Comparison of ENCODE assay signal across 8 cellular contexts in genomic region chr4:151099976-151100417, GRCh38. TPM values are rescaled to one million over a fixed set of nuclear protein-coding genes. Genes with fewer than 3 reads are reported as not detected.
A peak's percentile ranks its signal among the peaks of the same experiment; 100 is the strongest.
DNase-seq lines count a peak whose midpoint lies in the region; ATAC-seq and TF ChIP-seq lines count a peak whose summit lies in the region.

No MANE protein-coding gene starts in this region.

- H3K27ac Mint-ChIP-seq in Caco-2 (ENCODE audit: unreplicated experiment), result peak overlapping the region; percentile 98
- peak overlapping the region; percentile 99 for H3K27ac Mint-ChIP-seq in activated CD8-positive, alpha-beta T cell treated with anti-CD3 and anti-CD28 coated beads, Interleukin-2, amount 10 ng/mL, durations not matched to agents 7 days and 5 days

- peak overlapping the region; percentile 81 for H3K14ac ChIP-seq in trophoblast cell (ENCODE audit: low read length)

- H2AK5ac ChIP-seq in trophoblast cell (ENCODE audit: low read length), result peak overlapping the region; percentile 28

- CTCF ChIA-PET in Caco-2 (lab: Charles Lee), result interaction anchor here (0.6 kb wide), 1 partner anchor 44 kb away, joined by 3 read pairs; no protein-coding TSS in a partner anchor
- CTCF ChIA-PET in activated CD8-positive, alpha-beta T cell treated with anti-CD3 and anti-CD28 coated beads, Interleukin-2, amount 10 ng/mL, durations not matched to agents 7 days and 5 days (lab: Charles Lee), result interaction anchor here (1.1 to 1.8 kb wide), 4 partner anchors 17 to 87 kb away, joined by 3 to 12 read pairs (median 5); partner anchors contain the start of gene LRBA

- H3K27ac ChIP-seq in trophoblast cell (ENCODE audit: low read depth, low read length), result peak overlapping the region; percentile 37

- H3K9ac ChIP-seq in trophoblast cell (ENCODE audit: low read length), result peak overlapping the region; percentile 99

- no peaks in the 10 kb centered on the region for H3K27me3 Mint-ChIP-seq in Caco-2 (ENCODE audit: insufficient read depth, unreplicated experiment)
- peaks cover 4% of the 10 kb centered on the region for H3K27me3 Mint-ChIP-seq in activated CD8-positive, alpha-beta T cell treated with anti-CD3 and anti-CD28 coated beads, Interleukin-2, amount 10 ng/mL, durations not matched to agents 7 days and 5 days (ENCODE audit: low read depth)

- H3K4me3 ChIP-seq in Caco-2 (ENCODE audit: low read depth, low read length) (peak overlapping the region; percentile 97), trophoblast cell (ENCODE audit: low read depth, low read length) (peak overlapping the region; percentile 92)

- TF ChIP-seq CTCF in Caco-2 (IDR thresholded peaks at IDR 0.05; ENCODE audit: insufficient read depth in 1 of 2, low read depth in 1 of 2, low read length in 1 of 2, severe bottlenecking in 1 of 2, unreplicated experiment in 1 of 2), result no peak

- peak overlapping the region; percentile 43 for H4K12ac ChIP-seq in trophoblast cell (ENCODE audit: low read depth, low read length)

- peaks cover 9% of the 10 kb centered on the region for H3K79me1 ChIP-seq in trophoblast cell (ENCODE audit: low read length)

- peaks cover 8% of the 10 kb centered on the region for H3K79me2 ChIP-seq in trophoblast cell (ENCODE audit: control insufficient read depth, insufficient read depth, low read length, poor library complexity)

- H4K8ac ChIP-seq in trophoblast cell (ENCODE audit: low read depth, low read length), result peak overlapping the region; percentile 85

- POLR2A ChIA-PET in Caco-2 (lab: Charles Lee), result interaction anchor here (0.6 kb wide), 2 partner anchors 9 to 96 kb away, joined by 3 read pairs; no protein-coding TSS in a partner anchor
- POLR2A ChIA-PET in activated CD8-positive, alpha-beta T cell treated with anti-CD3 and anti-CD28 coated beads, Interleukin-2, amount 10 ng/mL, durations not matched to agents 7 days and 5 days (lab: Charles Lee), result interaction anchor here (0.6 to 1.3 kb wide), 6 partner anchors 8 to 190 kb away, joined by 3 to 5 read pairs (median 4); partner anchors contain the start of gene LRBA

- peak overlapping the region; percentile 38 for H2BK5ac ChIP-seq in trophoblast cell (ENCODE audit: low read depth, low read length, poor library complexity)

- BruUV-seq in Caco-2 (replicated peaks; lab: Mats Ljungman, UMichigan), result TSS peak; percentile 36

- H3K36me3 ChIP-seq in Caco-2 (ENCODE audit: control insufficient read depth, insufficient read depth, low read length), result peaks cover 2% of the 10 kb centered on the region
- H3K36me3 ChIP-seq in trophoblast cell (ENCODE audit: control insufficient read depth in 1 of 2, insufficient read depth in 2 of 2, low read length in 2 of 2), result peaks cover 8 to 21% of the 10 kb centered on the region in 2 experiments

- H3K4me3 Mint-ChIP-seq in Caco-2 (ENCODE audit: unreplicated experiment), result peak overlapping the region; percentile 94
- H3K4me3 Mint-ChIP-seq in activated CD8-positive, alpha-beta T cell treated with anti-CD3 and anti-CD28 coated beads, Interleukin-2, amount 10 ng/mL, durations not matched to agents 7 days and 5 days, result peak overlapping the region; percentile 86

- peak overlapping the region; percentile 47 for H2AFZ ChIP-seq in trophoblast cell (ENCODE audit: insufficient read depth, low read length, poor library complexity)

- DNase-seq in Caco-2 (no peak), glomerular visceral epithelial cell (ENCODE audit: extremely low spot score) (peak; percentile 34), trophoblast cell (peak; percentile 4 to 45), islet precursor cell (no peak)
- no peak for DNase-seq in activated CD8-positive, alpha-beta T cell treated with anti-CD3 and anti-CD28 coated beads, Interleukin-2, amount 10 ng/mL, durations not matched to agents 7 days and 5 days
- DNase-seq in stimulated activated CD4-positive, alpha-beta T cell treated with anti-CD3 and anti-CD28 coated beads, Interleukin-15, amount 100 ng/mL, for 24 hours, result no peak

- peak overlapping the region; percentile 80 for H3K4ac ChIP-seq in trophoblast cell (ENCODE audit: low read depth, low read length)

- peaks cover 60% of the 10 kb centered on the region for H3K36me3 Mint-ChIP-seq in Caco-2 (ENCODE audit: insufficient read depth, unreplicated experiment)
- peaks cover 52% of the 10 kb centered on the region for H3K36me3 Mint-ChIP-seq in activated CD8-positive, alpha-beta T cell treated with anti-CD3 and anti-CD28 coated beads, Interleukin-2, amount 10 ng/mL, durations not matched to agents 7 days and 5 days (ENCODE audit: low read depth)

- H3K23ac ChIP-seq in trophoblast cell (ENCODE audit: low read length), result peak overlapping the region; percentile 95

- peak overlapping the region; percentile 76 for H3K4me2 ChIP-seq in trophoblast cell (ENCODE audit: low read length)

- intact Hi-C loops in Caco-2 (cut with micrococcal nuclease; ENCODE audit: unreplicated experiment), result loop anchor here (1.0 kb wide), 1 partner anchor 85 kb away; the partner anchor contains the start of gene LRBA

- no CpG with 5 or more reads among the region's 13 CpGs for WGBS in trophoblast cell (ENCODE audit: extremely low coverage, insufficient coverage, insufficient read length)

- H2BK120ac ChIP-seq in trophoblast cell (ENCODE audit: insufficient read depth, low read length, poor library complexity), result peak overlapping the region; percentile 4

- H3K27me3 ChIP-seq in Caco-2 (replicated peaks; ENCODE audit: control insufficient read depth, insufficient read depth, low read length), result no peaks in the 10 kb centered on the region
- H3K27me3 ChIP-seq in trophoblast cell (ENCODE audit: insufficient read depth, low read length), result no peaks in the 10 kb centered on the region

- no peaks in the 10 kb centered on the region for H3K9me3 Mint-ChIP-seq in Caco-2 (ENCODE audit: unreplicated experiment)
- no peaks in the 10 kb centered on the region for H3K9me3 Mint-ChIP-seq in activated CD8-positive, alpha-beta T cell treated with anti-CD3 and anti-CD28 coated beads, Interleukin-2, amount 10 ng/mL, durations not matched to agents 7 days and 5 days (ENCODE audit: insufficient read depth)

- H3K18ac ChIP-seq in trophoblast cell (ENCODE audit: low read length), result peak overlapping the region; percentile 31

- H3K9me3 ChIP-seq in Caco-2, result no peaks in the 10 kb centered on the region
- no peaks in the 10 kb centered on the region for H3K9me3 ChIP-seq in trophoblast cell (ENCODE audit: insufficient read depth, low read depth, low read length)

- H3K4me1 Mint-ChIP-seq in Caco-2 (ENCODE audit: low read depth, unreplicated experiment), result peaks cover 6% of the 10 kb centered on the region
- peaks cover 42% of the 10 kb centered on the region for H3K4me1 Mint-ChIP-seq in activated CD8-positive, alpha-beta T cell treated with anti-CD3 and anti-CD28 coated beads, Interleukin-2, amount 10 ng/mL, durations not matched to agents 7 days and 5 days (ENCODE audit: low read depth)

- no peak overlapping the region for H2BK12ac ChIP-seq in trophoblast cell (ENCODE audit: low read length)

- H4K91ac ChIP-seq in trophoblast cell (ENCODE audit: low read depth, low read length), result peak overlapping the region; percentile 84

- ATAC-seq in HG02642 (IDR thresholded peaks at IDR 0.05; ENCODE audit: poor library complexity, unreplicated experiment) (peak; percentile 2), GM21381 (IDR thresholded peaks at IDR 0.05; ENCODE audit: unreplicated experiment) (no peak)
- peak; percentile 11 for ATAC-seq in activated CD8-positive, alpha-beta T cell treated with anti-CD3 and anti-CD28 coated beads, Interleukin-2, amount 10 ng/mL, durations not matched to agents 7 days and 5 days

- H3K4me1 ChIP-seq in Caco-2, result peaks cover 8% of the 10 kb centered on the region
- no peaks in the 10 kb centered on the region for H3K4me1 ChIP-seq in trophoblast cell (ENCODE audit: control insufficient read depth in 1 of 2, insufficient read depth in 2 of 2, low read length in 2 of 2)

RNA-seq across cellular contexts. Expression of gene RPS3A, which starts 0.6 kb away (rescaled TPM):
- 1,868 and 1,919 TPM in 2 replicates for total RNA-seq in Caco-2 (2022)
- 1,000 to 10,000 TPM; 1,540 to 1,580 TPM for total RNA-seq in activated CD8-positive, alpha-beta T cell treated with anti-CD3 and anti-CD28 coated beads, Interleukin-2, amount 10 ng/mL, durations not matched to agents 7 days and 5 days
- polyA plus RNA-seq in trophoblast cell (2013), result 3,412 and 3,421 TPM in 2 replicates

Comparison
In these comparisons a context has a peak if more than half of its experiments do, and no peak if none do; other contexts are left out.
1. DNase-seq: peak in glomerular visceral epithelial cell (single experiment) and trophoblast cell (2 of 2); none in Caco-2 (0 of 2), activated CD8-positive, alpha-beta T cell treated with anti-CD3 and anti-CD28 coated beads, Interleukin-2, amount 10 ng/mL, durations not matched to agents 7 days and 5 days (single experiment), islet precursor cell (single experiment) and stimulated activated CD4-positive, alpha-beta T cell treated with anti-CD3 and anti-CD28 coated beads, Interleukin-15, amount 100 ng/mL, for 24 hours (single experiment).